8 cellular contexts compared by ENCODE assay signal in genomic region chr17:74748529-74749261, GRCh38. TPM values are rescaled to one million over a fixed set of nuclear protein-coding genes. Genes with fewer than 3 reads are reported as not detected.
A peak's percentile ranks its signal among the peaks of the same experiment; 100 is the strongest.
DNase-seq lines count a peak whose midpoint lies in the region; ATAC-seq and TF ChIP-seq lines count a peak whose summit lies in the region.

Gene NHERF1, plus strand, starts transcription at chr17:74748628. Its CDS starts 219 bp downstream, at chr17:74748847.

- peak within 1 kb of the TSS; percentile 93 for H3K27ac Mint-ChIP-seq in chondrocyte (ENCODE audit: unreplicated experiment)

- no peaks in the 10 kb centered on the region for H3K27me3 ChIP-seq in layer of hippocampus (ENCODE audit: control insufficient read depth, insufficient read depth, low read length)

- peak within 1 kb of the TSS; percentile 44 for H3K27ac ChIP-seq in 22Rv1
- peak within 1 kb of the TSS; percentile 82 for H3K27ac ChIP-seq in layer of hippocampus (ENCODE audit: low read depth, low read length)

- H3K27me3 Mint-ChIP-seq in chondrocyte (ENCODE audit: low read depth): peaks cover 2% of the 10 kb centered on the region

- peak; percentile 66 for DNase-seq in NCI-H2107 treated with DMSO at 0.1 percent for 48 hours (lab: John Stamatoyannopoulos, UW; ENCODE audit: unreplicated experiment)
- DNase-seq in activated CD4-positive, CD25-positive, alpha-beta regulatory T cell treated with anti-CD3 and anti-CD28 coated beads, Interleukin-2, amount 50 U/mL, for 72 hours: peak; percentile 97
- no peak for DNase-seq in chondrocyte (ENCODE audit: low spot score)
- peak; percentile 83 to 93 (median 86) for DNase-seq in stimulated activated CD4-positive, alpha-beta T cell treated with anti-CD3 and anti-CD28 coated beads, Interleukin-1b, Interleukin-23, amount 100 ng/mL, for 24 hours (ENCODE audit: low read depth in 4 of 4, low spot score in 1 of 4)

- peak within 1 kb of the TSS; percentile 88 for H3K4me3 Mint-ChIP-seq in chondrocyte (ENCODE audit: unreplicated experiment)

- TF ChIP-seq CTCF in 22Rv1 (IDR thresholded peaks at IDR 0.05): peak; percentile 37
- peak; percentile 58 for TF ChIP-seq CTCF in chondrocyte (IDR thresholded peaks at IDR 0.05)

- H3K4me1 Mint-ChIP-seq in chondrocyte (ENCODE audit: low read depth): peaks cover 53% of the 10 kb centered on the region

- no peaks in the 10 kb centered on the region for H3K9me3 Mint-ChIP-seq in chondrocyte (ENCODE audit: low read depth)

- ATAC-seq in GM18511 (IDR thresholded peaks at IDR 0.05; ENCODE audit: unreplicated experiment) (peak; percentile 90), HG03039 (IDR thresholded peaks at IDR 0.05; ENCODE audit: unreplicated experiment) (peak; percentile 92)

- H3K36me3 Mint-ChIP-seq in chondrocyte (ENCODE audit: low read depth): peaks cover 3% of the 10 kb centered on the region

RNA-seq across cellular contexts. Expression of gene NHERF1, which starts in this region (rescaled TPM):
- total RNA-seq in chondrocyte: 98.7 to 108 TPM (median 98.7 TPM) in 3 replicates
